24 cellular contexts compared by ENCODE assay signal in genomic region chr7:137195996-137196395, GRCh38.
DNase-seq lines count a peak whose midpoint lies in the region; ATAC-seq, FAIRE-seq and TF ChIP-seq lines count a peak whose summit lies in the region.
"Had no signal": no experiment of that assay in that cellular context is flagged by ENCODE, and none has a peak within 500 bp of the region (broad histone marks: within the 10 kb centered on the region; RNA-seq: fewer than 3 reads in every experiment).

No MANE protein-coding gene starts in this region.

- H2AK9ac ChIP-seq in IMR-90 (replicated peaks; ENCODE audit: low read depth, low read length, poor library complexity), result no peak overlapping the region

- no peak overlapping the region for H2BK5ac ChIP-seq in IMR-90 (ENCODE audit: low read depth, low read length, poor library complexity, severe bottlenecking)

- BruUV-seq in IMR-90 (replicated peaks; lab: Mats Ljungman, UMichigan) (no TSS peak), K562 (replicated peaks; lab: Mats Ljungman, UMichigan) (no TSS peak)

- H3K9me3 Mint-ChIP-seq in neural progenitor cell, result no peaks in the 10 kb centered on the region
- H3K9me3 Mint-ChIP-seq: CD4-positive, alpha-beta T cell had no signal

- peak; percentile 87 for FAIRE-seq in A204.1 (lab: Jason Lieb, UNC)
- FAIRE-seq in K562 (lab: Jason Lieb, UNC), result no peak
- FAIRE-seq: GM19239 had no signal

- H3K4me2 ChIP-seq in IMR-90 (ENCODE audit: low read depth, low read length) (no peak overlapping the region), K562 (ENCODE audit: insufficient read depth, low read length) (no peak overlapping the region), neural progenitor cell (no peak overlapping the region)
- H3K4me2 ChIP-seq: SK-N-SH had no signal

- ATAC-seq in IMR-90 (ENCODE audit: low read depth) (no peak), K562 (no peak), GM21447 (IDR thresholded peaks at IDR 0.05; ENCODE audit: unreplicated experiment) (no peak)

- H3K27me3 ChIP-seq in IMR-90 (ENCODE audit: control insufficient read depth, insufficient read depth, low read length) (no peaks in the 10 kb centered on the region), K562 (ENCODE audit: control insufficient read depth in 2 of 2, insufficient read depth in 2 of 2, low read length in 2 of 2) (no peaks in the 10 kb centered on the region), neural progenitor cell (no peaks in the 10 kb centered on the region)
- H3K27me3 ChIP-seq: BE2C, MG63 had no signal

- TF ChIP-seq POLR2A in IMR-90 (IDR thresholded peaks at IDR 0.05; ENCODE audit: low read depth, low read length) (no peak), K562 (conservative IDR thresholded peaks at IDR 0.05) (no peak)

- H3K9me3 ChIP-seq in IMR-90 (ENCODE audit: control insufficient read depth, insufficient read depth, low read length) (no peaks in the 10 kb centered on the region), K562 (replicated peaks; ENCODE audit: control insufficient read depth, insufficient read depth, low read depth, low read length) (no peaks in the 10 kb centered on the region), neural progenitor cell (ENCODE audit: low read depth) (no peaks in the 10 kb centered on the region)
- H3K9me3 ChIP-seq: BE2C, MG63, SK-N-SH had no signal

- H3K14ac ChIP-seq in IMR-90 (replicated peaks; ENCODE audit: low read depth, low read length), result no peak overlapping the region

- TF ChIP-seq CTCF in IMR-90 (conservative IDR thresholded peaks at IDR 0.05; ENCODE audit: low read depth, low read length) (no peak), K562 (IDR thresholded peaks at IDR 0.05 in 2 of 3, conservative IDR thresholded peaks at IDR 0.05 in 1 of 3; ENCODE audit: insufficient read depth in 2 of 3, low read depth in 1 of 3, low read length in 3 of 3) (no peak), neural progenitor cell (IDR thresholded peaks at IDR 0.05) (no peak)

- H3K18ac ChIP-seq in IMR-90 (ENCODE audit: low read depth, low read length), result no peak overlapping the region

- no peaks in the 10 kb centered on the region for H3K4me1 ChIP-seq in IMR-90 (ENCODE audit: control insufficient read depth, insufficient read depth, low read length)
- no peaks in the 10 kb centered on the region for H3K4me1 ChIP-seq in K562 (replicated peaks in 1 of 2; ENCODE audit: control insufficient read depth in 2 of 2, insufficient read depth in 2 of 2, low read length in 2 of 2)
- H3K4me1 ChIP-seq in neural progenitor cell, result no peaks in the 10 kb centered on the region
- H3K4me1 ChIP-seq: BE2C had no signal

- TF ChIP-seq EP300 in K562 (IDR thresholded peaks at IDR 0.05; ENCODE audit: low read length), result no peak

- H4K20me1 ChIP-seq in IMR-90 (ENCODE audit: insufficient read depth, low read length), result no peaks in the 10 kb centered on the region
- H4K20me1 ChIP-seq in K562 (replicated peaks; ENCODE audit: control insufficient read depth, insufficient read depth, low read length), result no peaks in the 10 kb centered on the region
- H4K20me1 ChIP-seq in neural progenitor cell (ENCODE audit: low read depth), result no peaks in the 10 kb centered on the region

- peaks cover 4% of the 10 kb centered on the region for H3K27me3 Mint-ChIP-seq in neural progenitor cell (ENCODE audit: insufficient read depth, low read depth)
- H3K27me3 Mint-ChIP-seq: CD4-positive, alpha-beta T cell had no signal

- H4K91ac ChIP-seq in IMR-90 (ENCODE audit: insufficient read depth, low read depth, low read length), result no peak overlapping the region

- in situ Hi-C loops in IMR-90 (cut with MboI; ENCODE audit: low sequenced_read_pairs) (no loop called here), K562 (cut with MboI) (no loop called here)

- H3K79me2 ChIP-seq in K562 (ENCODE audit: control insufficient read depth, insufficient read depth, low read length), result no peaks in the 10 kb centered on the region
- no peaks in the 10 kb centered on the region for H3K79me2 ChIP-seq in neural progenitor cell (ENCODE audit: low read depth)

- no peaks in the 10 kb centered on the region for H3K9me1 ChIP-seq in IMR-90 (ENCODE audit: insufficient read depth, low read length)
- H3K9me1 ChIP-seq in K562 (ENCODE audit: control insufficient read depth, insufficient read depth, low read length), result no peaks in the 10 kb centered on the region

- no peak overlapping the region for H2BK20ac ChIP-seq in IMR-90 (ENCODE audit: low read depth, low read length)

- H2BK120ac ChIP-seq in IMR-90 (ENCODE audit: low read depth, low read length), result no peak overlapping the region

- no peak overlapping the region for H3K4me3 Mint-ChIP-seq in neural progenitor cell
- H3K4me3 Mint-ChIP-seq: CD4-positive, alpha-beta T cell had no signal

- TF ChIP-seq RAD21 in IMR-90 (IDR thresholded peaks at IDR 0.05; ENCODE audit: low read length), result no peak
- TF ChIP-seq RAD21 in K562 (CRISPR knock-in tag; conservative IDR thresholded peaks at IDR 0.05 in 1 of 2, IDR thresholded peaks at IDR 0.05 in 1 of 2), result no peak

- H3K27ac ChIP-seq in IMR-90 (ENCODE audit: insufficient read depth, low read length) (no peak overlapping the region), K562 (ENCODE audit: extremely low read depth, low read depth, low read length) (no peak overlapping the region), neural progenitor cell (no peak overlapping the region)

- H3K4me3 ChIP-seq in IMR-90 (ENCODE audit: insufficient read depth, low read depth, low read length) (no peak overlapping the region), K562 (no peak overlapping the region), neural progenitor cell (no peak overlapping the region)
- H3K4me3 ChIP-seq: MG63 had no signal

- WGBS in IMR-90 (ENCODE audit: extremely low coverage in 2 of 2, insufficient read length in 1 of 2), 2 experiments, result no CpG with 5 or more reads among the region's 2 CpGs
- 5% methylated on average over 2 of the region's 2 CpGs for WGBS in K562 (ENCODE audit: insufficient coverage, low coverage, missing lambda C conversion rate)

- no peak overlapping the region for H3K27ac Mint-ChIP-seq in neural progenitor cell
- H3K27ac Mint-ChIP-seq: CD4-positive, alpha-beta T cell had no signal

- dilution Hi-C loops in IMR-90 (cut with HindIII; ENCODE audit: low sequenced_read_pairs, unreplicated experiment), result no loop called here

- H2BK15ac ChIP-seq in IMR-90 (ENCODE audit: low read depth, low read length), result no peak overlapping the region

- H2AK5ac ChIP-seq in IMR-90 (ENCODE audit: low read depth, low read length), result no peak overlapping the region

- H3F3A ChIP-seq in neural progenitor cell (ENCODE audit: low read depth), result no peaks in the 10 kb centered on the region

- peak overlapping the region in 1 of 2 experiments; percentile 0; a peak in 1 of 4 replicates for H4K8ac ChIP-seq in IMR-90 (ENCODE audit: low read depth in 2 of 2, low read length in 2 of 2)

- H3K56ac ChIP-seq in IMR-90 (ENCODE audit: extremely low read depth, insufficient read depth, low read length), result no peak overlapping the region

- H3K36me3 Mint-ChIP-seq in neural progenitor cell, result no peaks in the 10 kb centered on the region

- POLR2A ChIA-PET in IMR-90 (lab: Charles Lee; ENCODE audit: unreplicated experiment) (no interaction called here), K562 (lab: Yijun Ruan, JAX) (no interaction called here)

- H3K9ac ChIP-seq in IMR-90 (ENCODE audit: low read depth, low read length) (no peak overlapping the region), K562 (ENCODE audit: insufficient read depth in 1 of 2, low read depth in 2 of 2, low read length in 2 of 2) (no peak overlapping the region), neural progenitor cell (no peak overlapping the region)
- H3K9ac ChIP-seq: SK-N-SH had no signal

- H2AFZ ChIP-seq in IMR-90 (replicated peaks; ENCODE audit: low read length, poor library complexity) (peak overlapping the region; percentile 70), K562 (ENCODE audit: low read depth, low read length) (no peak overlapping the region), neural progenitor cell (replicated peaks) (peak overlapping the region; percentile 76)

- H3K4me1 Mint-ChIP-seq in neural progenitor cell, result no peaks in the 10 kb centered on the region

- no peak overlapping the region for H3K4ac ChIP-seq in IMR-90 (ENCODE audit: low read depth, low read length)

- no peak overlapping the region for H4K5ac ChIP-seq in IMR-90 (ENCODE audit: low read depth, low read length)

- CTCF ChIA-PET in IMR-90 (lab: Yijun Ruan, JAX) (interaction anchor here (0.6 kb wide), 1 partner anchor 54 kb away, joined by 3 read pairs; no protein-coding TSS in a partner anchor), K562 (lab: Yijun Ruan, JAX; ENCODE audit: low intra/inter-chr PET ratio) (no interaction called here)

- H3K79me1 ChIP-seq in IMR-90 (ENCODE audit: low read depth in 1 of 2, low read length in 2 of 2), result no peaks in the 10 kb centered on the region

- DNase-seq in IMR-90, result no peak
- DNase-seq in K562 (ENCODE audit: extremely low read depth in 1 of 4, low spot score in 3 of 4), result no peak
- no peak for DNase-seq in neural progenitor cell (ENCODE audit: low spot score)
- DNase-seq in activated T-cell treated with anti-CD3 and anti-CD28 coated beads, Interleukin-2, amount 50 U/mL, for 48 hours, result no peak
- no peak for DNase-seq in activated CD4-positive, alpha-beta T cell treated with anti-CD3 and anti-CD28 coated beads for 48 hours
- no peak for DNase-seq in NCI-H1694 (lab: John Stamatoyannopoulos, UW)
- DNase-seq: BE2C; CD4-positive, alpha-beta T cell; COR-L47; DMS79; HCEC 1CT; Kasumi-1; MG63; NCI-H1048; NCI-H1417 treated with DMSO at 0.1 percent for 48 hours; NCI-H187 treated with DMSO at 0.1 percent for 48 hours; NCI-H2107; NCI-H446 treated with DMSO at 0.1 percent for 48 hours; NCI-H526 treated with DMSO at 0.1 percent for 48 hours; SIG-M5; SK-N-SH had no signal

- H3K36me3 ChIP-seq in IMR-90 (ENCODE audit: control insufficient read depth, insufficient read depth, low read length) (no peaks in the 10 kb centered on the region), K562 (ENCODE audit: control insufficient read depth, insufficient read depth, low read length) (no peaks in the 10 kb centered on the region), neural progenitor cell (no peaks in the 10 kb centered on the region)
- H3K36me3 ChIP-seq: BE2C, MG63 had no signal

- intact Hi-C loops in IMR-90 (cut with micrococcal nuclease) (no loop called here), K562 (cut with micrococcal nuclease) (no loop called here)

- H3K23ac ChIP-seq in IMR-90 (ENCODE audit: low read depth, low read length), result no peak overlapping the region

TF ChIP-seq in IMR-90, 13 proteins besides CTCF, POLR2A, EP300 and RAD21 (continues in another document):
- TF ChIP-seq NFE2L2 (IDR thresholded peaks at IDR 0.05; ENCODE audit: low read depth, low read length), result peak; percentile 96

TF ChIP-seq in K562, 482 proteins besides CTCF, POLR2A, EP300 and RAD21 (continues in another document):
- TF ChIP-seq ARNT (IDR thresholded peaks at IDR 0.05) (no peak), NFE2L1 (tag; IDR thresholded peaks at IDR 0.05; ENCODE audit: borderline replicate concordance, low read depth) (peak; percentile 56; the same call in 1 of the 2 replicates), MAFK (IDR thresholded peaks at IDR 0.05; ENCODE audit: low read length) (peak; percentile 64; the same call in 1 of the 2 replicates), MTA1 (IDR thresholded peaks at IDR 0.05; ENCODE audit: borderline replicate concordance) (no peak), MAFF (IDR thresholded peaks at IDR 0.05; ENCODE audit: low read length) (peak; percentile 67; the same call in 1 of the 2 replicates), MAFG (tag; conservative IDR thresholded peaks at IDR 0.05) (peak; percentile 83), NFE2 (IDR thresholded peaks at IDR 0.05; ENCODE audit: low read depth) (peak; percentile 39; the same call in 1 of the 2 replicates)
